In the genomic region with DNA sequence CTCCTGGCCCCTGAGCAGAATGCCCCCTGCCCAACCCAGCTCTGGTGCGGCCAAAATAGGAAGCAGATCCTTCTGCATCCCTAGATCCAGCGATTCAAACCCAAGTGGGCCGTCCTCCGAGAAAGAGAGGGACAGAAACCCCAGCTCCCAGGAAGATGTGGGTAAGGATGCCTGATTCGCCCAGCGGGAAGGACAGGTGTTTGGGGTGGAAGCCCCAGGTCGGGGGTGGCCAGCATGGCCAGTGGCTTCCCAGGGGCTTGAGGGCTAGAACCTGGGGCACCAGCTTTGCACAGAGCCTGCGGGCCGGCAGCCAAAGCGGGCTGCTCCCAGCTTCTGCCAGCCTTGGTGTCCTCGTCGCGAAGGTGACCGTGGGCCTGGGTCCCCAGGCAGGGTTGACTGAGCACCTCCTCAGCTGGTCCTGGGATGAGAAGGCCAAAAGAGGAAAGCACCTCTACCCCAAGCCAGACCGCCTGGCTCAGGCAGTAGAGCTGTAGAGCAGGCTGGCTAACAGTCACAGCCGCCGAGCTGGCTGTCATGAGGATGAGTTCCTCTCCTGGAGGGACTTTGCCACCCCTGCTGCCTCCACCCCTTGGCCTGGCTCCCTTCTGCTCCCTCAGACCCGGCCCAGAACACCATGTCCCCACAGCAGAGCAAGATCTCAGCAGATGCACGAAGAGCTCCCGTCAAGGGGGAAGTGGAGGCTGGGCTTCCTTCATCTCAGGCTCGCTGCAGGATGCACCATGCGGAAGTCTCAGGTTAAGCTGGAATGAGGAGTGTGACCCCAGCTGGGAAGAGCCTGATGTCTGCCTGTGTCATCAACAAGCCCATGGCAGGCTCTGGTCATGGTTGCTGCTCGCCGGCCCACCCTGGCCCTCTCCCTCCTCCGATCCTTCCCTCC, we compare ENCODE assay signal across 22 cellular contexts. TPM values are rescaled to one million over a fixed set of nuclear protein-coding genes. Genes with fewer than 3 reads are reported as not detected.
"Had no signal": no experiment of that assay in that cellular context is flagged by ENCODE, and none has a peak within 500 bp of the region (broad histone marks: within the 10 kb centered on the region; RNA-seq: fewer than 3 reads in every experiment).

No MANE protein-coding gene starts in this region.

- H3K4me1 Mint-ChIP-seq: immature natural killer cell, T-cell had no signal

- H3K4me1 ChIP-seq: ascending aorta, esophagus muscularis mucosa, parathyroid adenoma, suprapubic skin had no signal

- H3K36me3 Mint-ChIP-seq: immature natural killer cell, T-cell had no signal

- H3K27me3 ChIP-seq: ascending aorta had no signal

- H3K27ac Mint-ChIP-seq: immature natural killer cell, T-cell had no signal

- H3K9me3 ChIP-seq: ascending aorta, esophagus muscularis mucosa, SK-N-SH, suprapubic skin had no signal

- H3K4me3 ChIP-seq: ascending aorta, esophagus muscularis mucosa, lung, suprapubic skin had no signal

- DNase-seq: activated CD4-positive, alpha-beta T cell treated with anti-CD3 and anti-CD28 coated beads, Interleukin-2, amount 50 U/mL, for 4 hours; activated CD4-positive, CD25-positive, alpha-beta regulatory T cell treated with anti-CD3 and anti-CD28 coated beads, Interleukin-2, amount 50 U/mL, for 72 hours; activated naive CD4-positive, alpha-beta T cell treated with Interleukin-2 at 50 U/mL for 16 hours; activated T-cell treated with anti-CD3 and anti-CD28 coated beads for 4 hours; glutamatergic neuron; immature natural killer cell; left cardiac atrium; SK-N-SH; small intestine; stimulated activated CD4-positive, alpha-beta T cell treated with anti-CD3 and anti-CD28 coated beads, Interleukin-4, amount 100 ng/mL, for 4 hours; stimulated activated CD8-positive, alpha-beta memory T cell treated with anti-CD3 and anti-CD28 coated beads, Interleukin-4, amount 100 ng/mL, for 48 hours; stimulated activated naive CD8-positive, alpha-beta T cell treated with anti-CD3 and anti-CD28 coated beads, Interleukin-15, Interleukin-2, amounts not matched to agents 100 U/mL and 50 U/mL, for 24 hours; T-cell; T-helper 9 cell; trophoblast cell had no signal

- H3K4me3 Mint-ChIP-seq: immature natural killer cell, neural crest cell, T-cell had no signal

- H3K27ac ChIP-seq: ascending aorta, esophagus muscularis mucosa, parathyroid adenoma, suprapubic skin had no signal

- H3K79me2 ChIP-seq: parathyroid adenoma had no signal

- H3K9ac ChIP-seq: parathyroid adenoma, SK-N-SH had no signal

- H3K36me3 ChIP-seq: ascending aorta, esophagus muscularis mucosa, suprapubic skin had no signal

- H2AFZ ChIP-seq: parathyroid adenoma had no signal

- H3K4me2 ChIP-seq: SK-N-SH had no signal

- FAIRE-seq: bronchial epithelial cell, small intestine had no signal

- ATAC-seq: left cardiac atrium; stimulated activated naive CD8-positive, alpha-beta T cell treated with anti-CD3 and anti-CD28 coated beads, Interleukin-15, Interleukin-2, amounts not matched to agents 100 U/mL and 50 U/mL, for 24 hours; T-cell had no signal

RNA-seq across cellular contexts. Expression of a gene that starts 59.9 kb away (rescaled TPM):
- total RNA-seq: neural crest cell had no signal
- polyA plus RNA-seq: immature natural killer cell, SK-N-SH had no signal
